In the genomic region with DNA sequence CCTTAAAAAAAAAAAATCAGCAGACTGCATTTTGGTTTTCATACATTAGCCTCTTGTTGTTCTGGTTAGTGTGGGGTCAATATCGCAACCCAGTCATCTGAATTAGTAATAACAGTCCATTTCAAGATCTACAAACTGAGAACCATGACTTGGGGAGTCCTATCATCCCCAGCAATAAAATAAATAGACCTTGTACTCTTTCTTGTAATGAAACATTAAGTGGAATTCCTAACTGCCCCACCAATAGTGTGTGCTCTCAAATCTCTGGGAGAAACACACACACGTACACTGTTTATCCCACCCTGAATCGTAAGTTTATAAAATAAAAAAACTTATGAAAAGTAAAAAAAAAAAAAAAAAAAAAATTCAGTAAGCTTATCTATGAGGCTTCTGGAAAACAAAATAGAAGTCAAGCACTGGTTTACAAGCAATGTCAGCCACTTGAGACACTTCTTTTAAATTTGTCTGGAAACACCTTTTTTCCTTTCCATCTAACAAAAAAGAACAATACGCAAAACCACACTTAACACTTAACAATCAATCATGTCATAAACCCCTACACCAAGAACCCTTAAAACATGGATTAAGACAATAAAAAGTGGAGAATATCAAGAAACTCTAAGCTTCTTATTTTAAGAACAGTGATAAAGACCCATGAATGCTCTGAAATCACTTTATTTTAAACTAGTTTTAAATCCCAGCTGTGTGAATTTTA, we compare ENCODE assay signal across 23 cellular contexts. TPM values are rescaled to one million over a fixed set of nuclear protein-coding genes. Genes with fewer than 3 reads are reported as not detected.
DNase-seq lines count a peak whose midpoint lies in the region; ATAC-seq and TF ChIP-seq lines count a peak whose summit lies in the region.
"Had no signal": no experiment of that assay in that cellular context is flagged by ENCODE, and none has a peak within 500 bp of the region (broad histone marks: within the 10 kb centered on the region; RNA-seq: fewer than 3 reads in every experiment).

No MANE protein-coding gene starts in this region.

- H3K4me1 ChIP-seq in breast epithelium: peaks cover 0 to 14% of the 10 kb centered on the region in 2 donors

- H3K36me3 Mint-ChIP-seq in MCF 10A (ENCODE audit: insufficient read depth, unreplicated experiment) (peaks cover 44% of the 10 kb centered on the region), nephron (ENCODE audit: low read depth) (peaks cover 18% of the 10 kb centered on the region)

- no peak overlapping the region for H3K27ac ChIP-seq in breast epithelium
- H3K27ac ChIP-seq in epithelial cell of prostate: peak overlapping the region; percentile 31
- H3K27ac ChIP-seq: upper lobe of right lung had no signal

- ATAC-seq in GM18873 (IDR thresholded peaks at IDR 0.05; ENCODE audit: low FRiP score, unreplicated experiment) (no peak), HG02970 (IDR thresholded peaks at IDR 0.05; ENCODE audit: low FRiP score, unreplicated experiment) (no peak)
- ATAC-seq: activated CD4-positive, CD25-positive, alpha-beta regulatory T cell treated with anti-CD3 and anti-CD28 coated beads, Interleukin-2, amount 50 U/mL, for 24 hours; activated naive CD8-positive, alpha-beta T cell treated with anti-CD3 and anti-CD28 coated beads, Interleukin-2, amount 50 U/mL, for 24 hours; sciatic nerve; upper lobe of right lung had no signal

- no TSS peak for BruUV-seq in MCF 10A (replicated peaks; lab: Mats Ljungman, UMichigan)

- no peaks in the 10 kb centered on the region for H3K27me3 ChIP-seq in breast epithelium
- H3K27me3 ChIP-seq: upper lobe of right lung had no signal

- CTCF ChIA-PET in MCF 10A (lab: Yijun Ruan, JAX): interaction anchor here (0.6 kb wide), 2 partner anchors 372 to 955 kb away, joined by 3 to 4 read pairs; no protein-coding TSS in a partner anchor

- intact Hi-C loops in MCF 10A (cut with micrococcal nuclease) (no loop called here), breast epithelium (cut with DNase I; ENCODE audit: low total_unique reads) (no loop called here)

- no peak overlapping the region for H3K4me3 Mint-ChIP-seq in MCF 10A (ENCODE audit: unreplicated experiment)
- H3K4me3 Mint-ChIP-seq in nephron: no peak overlapping the region
- H3K4me3 Mint-ChIP-seq: activated CD4-positive, alpha-beta memory T cell treated with anti-CD3 and anti-CD28 coated beads, Interleukin-2, amount 10 ng/mL, durations not matched to agents 7 days and 5 days; activated naive CD8-positive, alpha-beta T cell treated with anti-CD3 and anti-CD28 coated beads, Interleukin-2, amount 50 U/mL, for 24 hours had no signal

- no peak for DNase-seq in MCF 10A (ENCODE audit: unreplicated experiment)
- DNase-seq in breast epithelium (ENCODE audit: low spot score in 2 of 2): no peak
- no peak for DNase-seq in epithelial cell of prostate (ENCODE audit: low read depth, low spot score)
- no peak for DNase-seq in stimulated activated CD4-positive, alpha-beta T cell treated with anti-CD3 and anti-CD28 coated beads, Interleukin-4, amount 100 ng/mL, for 4 hours
- no peak for DNase-seq in NCI-H2107 (lab: John Stamatoyannopoulos, UW)
- DNase-seq: activated CD4-positive, alpha-beta memory T cell treated with anti-CD3 and anti-CD28 coated beads, Interleukin-2, amount 10 ng/mL, durations not matched to agents 7 days and 5 days; activated gamma-delta T cell treated with Interleukin-2 at 50 U/mL for 16 hours; activated naive CD8-positive, alpha-beta T cell treated with anti-CD3 and anti-CD28 coated beads, Interleukin-2, amount 50 U/mL, for 24 hours; head of caudate nucleus; Kasumi-1; NCI-H1048; NCI-H187; NCI-H345; OCI-M1; posterior cingulate gyrus; Right ventricle myocardium superior; stimulated activated CD4-positive, alpha-beta T cell treated with anti-CD3 and anti-CD28 coated beads, Interleukin-15, amount 100 ng/mL, for 24 hours; upper lobe of right lung had no signal

- TF ChIP-seq CTCF in MCF 10A (IDR thresholded peaks at IDR 0.05; ENCODE audit: unreplicated experiment) (no peak), breast epithelium (IDR thresholded peaks at IDR 0.05) (no peak), nephron (IDR thresholded peaks at IDR 0.05; ENCODE audit: unreplicated experiment in 3 of 3) (no peak)

- no peaks in the 10 kb centered on the region for H3K9me3 Mint-ChIP-seq in MCF 10A (ENCODE audit: unreplicated experiment)
- H3K9me3 Mint-ChIP-seq in nephron: no peaks in the 10 kb centered on the region
- H3K9me3 Mint-ChIP-seq: activated CD4-positive, alpha-beta memory T cell treated with anti-CD3 and anti-CD28 coated beads, Interleukin-2, amount 10 ng/mL, durations not matched to agents 7 days and 5 days; activated naive CD8-positive, alpha-beta T cell treated with anti-CD3 and anti-CD28 coated beads, Interleukin-2, amount 50 U/mL, for 24 hours had no signal

- H3K27ac Mint-ChIP-seq in MCF 10A (ENCODE audit: low read depth, unreplicated experiment) (peak overlapping the region; percentile 16), nephron (peak overlapping the region in 2 of 3 experiments; percentile 16 to 19)
- H3K27ac Mint-ChIP-seq: activated CD4-positive, alpha-beta memory T cell treated with anti-CD3 and anti-CD28 coated beads, Interleukin-2, amount 10 ng/mL, durations not matched to agents 7 days and 5 days; activated naive CD8-positive, alpha-beta T cell treated with anti-CD3 and anti-CD28 coated beads, Interleukin-2, amount 50 U/mL, for 24 hours had no signal

- no peak overlapping the region for H3K4me3 ChIP-seq in breast epithelium
- H3K4me3 ChIP-seq: upper lobe of right lung had no signal

- H3K4me1 Mint-ChIP-seq in MCF 10A (ENCODE audit: insufficient read depth, unreplicated experiment) (peaks cover 56% of the 10 kb centered on the region), nephron (peaks cover 44% of the 10 kb centered on the region)

- no peaks in the 10 kb centered on the region for H3K36me3 ChIP-seq in breast epithelium
- H3K36me3 ChIP-seq: upper lobe of right lung had no signal

- POLR2A ChIA-PET in MCF 10A (lab: Yijun Ruan, JAX): interaction anchor here (1.0 to 3.1 kb wide), 4 partner anchors 10 to 54 kb away, joined by 4 to 9 read pairs (median 6); no protein-coding TSS in a partner anchor

- TF ChIP-seq POLR2A in breast epithelium (IDR thresholded peaks at IDR 0.05): no peak

- H3K9me3 ChIP-seq in breast epithelium: no peaks in the 10 kb centered on the region
- H3K9me3 ChIP-seq: upper lobe of right lung had no signal

- H3K27me3 Mint-ChIP-seq in MCF 10A (ENCODE audit: insufficient read depth, unreplicated experiment) (no peaks in the 10 kb centered on the region), nephron (ENCODE audit: low read depth) (no peaks in the 10 kb centered on the region)
- H3K27me3 Mint-ChIP-seq: activated CD4-positive, alpha-beta memory T cell treated with anti-CD3 and anti-CD28 coated beads, Interleukin-2, amount 10 ng/mL, durations not matched to agents 7 days and 5 days; activated naive CD8-positive, alpha-beta T cell treated with anti-CD3 and anti-CD28 coated beads, Interleukin-2, amount 50 U/mL, for 24 hours had no signal

RNA-seq across cellular contexts. Expression of gene PUM1, which starts 53.1 kb away (rescaled TPM):
- total RNA-seq in MCF 10A (2022) (107 and 110 TPM in 2 replicates), breast epithelium (100 to 1,000 TPM in 2 of 3 donors, 10 to 100 TPM in 1; 93.8 to 149 (median 116) TPM)
